Comparison of ENCODE assay signal across 24 cellular contexts in genomic region chr3:160893207-160893606, GRCh38.
DNase-seq lines count a peak whose midpoint lies in the region; ATAC-seq, FAIRE-seq and TF ChIP-seq lines count a peak whose summit lies in the region.
"Had no signal": no experiment of that assay in that cellular context is flagged by ENCODE, and none has a peak within 500 bp of the region (broad histone marks: within the 10 kb centered on the region; RNA-seq: fewer than 3 reads in every experiment).

No MANE protein-coding gene starts in this region.

- dilution Hi-C loops in IMR-90 (cut with HindIII; ENCODE audit: low sequenced_read_pairs, unreplicated experiment) = no loop called here

- H3K9me3 ChIP-seq in HepG2 (ENCODE audit: low read length) (no peaks in the 10 kb centered on the region), right lobe of liver (no peaks in the 10 kb centered on the region), IMR-90 (ENCODE audit: control insufficient read depth, insufficient read depth, low read length) (no peaks in the 10 kb centered on the region), H1 (ENCODE audit: insufficient read depth in 2 of 2, low read depth in 1 of 2, low read length in 1 of 2) (0 out of 4 replicates have a peak, but pooled peaks cover 0 to 2% of the 10 kb centered on the region in 2 experiments)
- H3K9me3 ChIP-seq: Caco-2 had no signal

- H2AFZ ChIP-seq in HepG2 (ENCODE audit: low read length) (no peak overlapping the region), IMR-90 (replicated peaks; ENCODE audit: low read length, poor library complexity) (no peak overlapping the region), H1 (ENCODE audit: low read length) (no peak overlapping the region)

- H2BK5ac ChIP-seq in IMR-90 (ENCODE audit: low read depth, low read length, poor library complexity, severe bottlenecking) (no peak overlapping the region), H1 (ENCODE audit: low read depth, low read length) (no peak overlapping the region)

- H4K20me1 ChIP-seq in HepG2 (ENCODE audit: insufficient read depth, low read length) (no peaks in the 10 kb centered on the region), IMR-90 (ENCODE audit: insufficient read depth, low read length) (no peaks in the 10 kb centered on the region), H1 (replicated peaks in 1 of 2; ENCODE audit: control insufficient read depth in 1 of 2, insufficient read depth in 2 of 2, low read length in 2 of 2) (no peaks in the 10 kb centered on the region)
- H4K20me1 ChIP-seq: BLaER1 treated with 17β-estradiol and CSF1 and Interleukin-3, amounts not matched to agents 10 nM and 100 nM had no signal

- no peak overlapping the region for H3K14ac ChIP-seq in IMR-90 (replicated peaks; ENCODE audit: low read depth, low read length)
- H3K14ac ChIP-seq in H1 (ENCODE audit: insufficient read length) = no peak overlapping the region

- no TSS peak for BruUV-seq in HepG2 (replicated peaks; lab: Mats Ljungman, UMichigan)
- no TSS peak for BruUV-seq in IMR-90 (replicated peaks; lab: Mats Ljungman, UMichigan)

- H3K18ac ChIP-seq in IMR-90 (ENCODE audit: low read depth, low read length) = no peak overlapping the region
- no peak overlapping the region for H3K18ac ChIP-seq in H1 (ENCODE audit: extremely low read depth, low read length)

- no peak overlapping the region for H3K23ac ChIP-seq in IMR-90 (ENCODE audit: low read depth, low read length)
- H3K23ac ChIP-seq in H1 (ENCODE audit: insufficient read length) = no peak overlapping the region

- H2AK9ac ChIP-seq in IMR-90 (replicated peaks; ENCODE audit: low read depth, low read length, poor library complexity) = no peak overlapping the region

- no peak overlapping the region for H4K8ac ChIP-seq in IMR-90 (ENCODE audit: low read depth in 2 of 2, low read length in 2 of 2)
- H4K8ac ChIP-seq in H1 (ENCODE audit: extremely low read depth, insufficient read depth, low read length) = no peak overlapping the region

- H2BK15ac ChIP-seq in IMR-90 (ENCODE audit: low read depth, low read length) = no peak overlapping the region
- H2BK15ac ChIP-seq in H1 (ENCODE audit: low read length) = no peak overlapping the region

- H2BK120ac ChIP-seq in IMR-90 (ENCODE audit: low read depth, low read length) (no peak overlapping the region), H1 (replicated peaks; ENCODE audit: low read depth, low read length) (no peak overlapping the region)

- H2BK20ac ChIP-seq in IMR-90 (ENCODE audit: low read depth, low read length) = no peak overlapping the region
- no peak overlapping the region for H2BK20ac ChIP-seq in H1 (ENCODE audit: low read length)

- H2AK5ac ChIP-seq in IMR-90 (ENCODE audit: low read depth, low read length) (no peak overlapping the region), H1 (ENCODE audit: low read depth, low read length) (no peak overlapping the region)

- H3K36me3 ChIP-seq in HepG2 (replicated peaks in 1 of 2; ENCODE audit: control insufficient read depth in 1 of 2, insufficient read depth in 2 of 2, low read length in 2 of 2) (no peaks in the 10 kb centered on the region), right lobe of liver (no peaks in the 10 kb centered on the region), IMR-90 (ENCODE audit: control insufficient read depth, insufficient read depth, low read length) (no peaks in the 10 kb centered on the region), H1 (ENCODE audit: control insufficient read depth in 2 of 4, insufficient read depth in 4 of 4, low read length in 3 of 4) (no peaks in the 10 kb centered on the region)
- H3K36me3 ChIP-seq: BLaER1 treated with 17β-estradiol and CSF1 and Interleukin-3, amounts not matched to agents 10 nM and 100 nM had no signal

- H4K5ac ChIP-seq in IMR-90 (ENCODE audit: low read depth, low read length) (no peak overlapping the region), H1 (ENCODE audit: insufficient read length, low read depth, low read length) (no peak overlapping the region)

- H3K9me1 ChIP-seq in IMR-90 (ENCODE audit: insufficient read depth, low read length) = no peaks in the 10 kb centered on the region

- H3K27me3 ChIP-seq in HepG2 (ENCODE audit: control insufficient read depth in 1 of 2, insufficient read depth in 2 of 2, low read length in 2 of 2) (no peaks in the 10 kb centered on the region), right lobe of liver (no peaks in the 10 kb centered on the region), IMR-90 (ENCODE audit: control insufficient read depth, insufficient read depth, low read length) (no peaks in the 10 kb centered on the region), H1 (replicated peaks in 1 of 4; ENCODE audit: control insufficient read depth in 3 of 4, extremely low read depth in 1 of 4, insufficient read depth in 3 of 4, low read length in 3 of 4) (no peaks in the 10 kb centered on the region)
- H3K27me3 ChIP-seq: BLaER1 treated with 17β-estradiol and CSF1 and Interleukin-3, amounts not matched to agents 10 nM and 100 nM had no signal

- intact Hi-C loops in HepG2 (cut with micrococcal nuclease; ENCODE audit: unreplicated experiment) = no loop called here
- intact Hi-C loops in right lobe of liver (cut with DNase I) = no loop called here
- intact Hi-C loops in IMR-90 (cut with micrococcal nuclease) = no loop called here

- no peak for DNase-seq in HepG2 (ENCODE audit: low spot score)
- DNase-seq in right lobe of liver = no peak
- DNase-seq in IMR-90 = no peak
- DNase-seq in H1 (ENCODE audit: low read depth in 1 of 2, low spot score in 2 of 2) = no peak
- DNase-seq in T1000 (lab: John Stamatoyannopoulos, UW) = no peak
- no peak for DNase-seq in NCI-H1417 (lab: John Stamatoyannopoulos, UW)
- no peak for DNase-seq in G401 (ENCODE audit: low spot score)
- DNase-seq: ACHN; Caco-2; CD4-positive, alpha-beta memory T cell; DMS153; KBM-7; MV-4-11; NCI-H1105 treated with DMSO at 0.1 percent for 48 hours; NCI-H187 treated with DMSO at 0.1 percent for 48 hours; NCI-H2107; NCI-H2227 treated with DMSO at 0.1 percent for 48 hours; NCI-H510A treated with DMSO at 0.1 percent for 48 hours; NCI-H82; SW 1271; T-helper 17 cell had no signal

- FAIRE-seq in HepG2 (lab: Jason Lieb, UNC) = no peak
- no peak for FAIRE-seq in H1 (lab: Jason Lieb, UNC)
- FAIRE-seq: GM12892 had no signal

- TF ChIP-seq POLR2A in HepG2 (IDR thresholded peaks at IDR 0.05; ENCODE audit: insufficient read depth in 1 of 2, low read depth in 2 of 2, low read length in 2 of 2) = no peak
- no peak for TF ChIP-seq POLR2A in right lobe of liver (IDR thresholded peaks at IDR 0.05)
- no peak for TF ChIP-seq POLR2A in IMR-90 (IDR thresholded peaks at IDR 0.05; ENCODE audit: low read depth, low read length)
- no peak for TF ChIP-seq POLR2A in H1 (IDR thresholded peaks at IDR 0.05; ENCODE audit: control extremely low read depth in 1 of 2, low read depth in 2 of 2, low read length in 2 of 2)

- no peak overlapping the region for H2BK12ac ChIP-seq in H1 (ENCODE audit: low read depth, low read length)

- no peak overlapping the region for H4K91ac ChIP-seq in IMR-90 (ENCODE audit: insufficient read depth, low read depth, low read length)
- H4K91ac ChIP-seq in H1 (replicated peaks; ENCODE audit: insufficient read length, low read length) = no peak overlapping the region

- POLR2A ChIA-PET in HepG2 (lab: Yijun Ruan, JAX) (no interaction called here), IMR-90 (lab: Charles Lee; ENCODE audit: unreplicated experiment) (no interaction called here), H1 (lab: Charles Lee; ENCODE audit: partially characterized antibody) (no interaction called here)

- CTCF ChIA-PET in HepG2 (lab: Yijun Ruan, JAX; ENCODE audit: low intra/inter-chr PET ratio, low total read pairs) = no interaction called here
- CTCF ChIA-PET in IMR-90 (lab: Yijun Ruan, JAX) = interaction anchor here (0.6 kb wide), 1 partner anchor 542 kb away, joined by 10 read pairs; no protein-coding TSS in a partner anchor
- CTCF ChIA-PET in H1 (lab: Charles Lee; ENCODE audit: partially characterized antibody) = interaction anchor here (1.2 kb wide), 1 partner anchor 16 kb away, joined by 5 read pairs; no protein-coding TSS in a partner anchor

- no peaks in the 10 kb centered on the region for H3K23me2 ChIP-seq in H1 (ENCODE audit: low read depth, low read length)

- H3K56ac ChIP-seq in IMR-90 (ENCODE audit: extremely low read depth, insufficient read depth, low read length) (no peak overlapping the region), H1 (replicated peaks; ENCODE audit: insufficient read length, low read depth, low read length) (no peak overlapping the region)

- H3K27ac ChIP-seq in HepG2 (ENCODE audit: extremely low read length, insufficient read depth, low read length) (no peak overlapping the region), right lobe of liver (no peak overlapping the region), IMR-90 (ENCODE audit: insufficient read depth, low read length) (no peak overlapping the region), H1 (ENCODE audit: low read depth, low read length) (no peak overlapping the region)
- H3K27ac ChIP-seq: BLaER1 treated with 17β-estradiol and CSF1 and Interleukin-3, amounts not matched to agents 10 nM and 100 nM had no signal

- no peak for TF ChIP-seq CTCF in HepG2 (CRISPR knock-in tag; IDR thresholded peaks at IDR 0.05)
- no peak for TF ChIP-seq CTCF in right lobe of liver (IDR thresholded peaks at IDR 0.05)
- no peak for TF ChIP-seq CTCF in IMR-90 (conservative IDR thresholded peaks at IDR 0.05; ENCODE audit: low read depth, low read length)
- no peak for TF ChIP-seq CTCF in H1 (IDR thresholded peaks at IDR 0.05; ENCODE audit: control extremely low read depth in 1 of 3, insufficient read depth in 1 of 3, low read depth in 1 of 3, low read length in 3 of 3)

- no peak overlapping the region for H3K4me3 ChIP-seq in HepG2 (replicated peaks in 1 of 3; ENCODE audit: insufficient read depth in 1 of 3, low read depth in 2 of 3, low read length in 3 of 3)
- H3K4me3 ChIP-seq in right lobe of liver = no peak overlapping the region
- no peak overlapping the region for H3K4me3 ChIP-seq in IMR-90 (ENCODE audit: insufficient read depth, low read depth, low read length)
- H3K4me3 ChIP-seq in H1 (ENCODE audit: extremely low read depth in 1 of 4, insufficient read depth in 2 of 4, low read depth in 3 of 4, low read length in 4 of 4) = peak overlapping the region in 1 of 4 experiments; percentile 1; a peak in 1 of 8 replicates
- H3K4me3 ChIP-seq: BLaER1 treated with 17β-estradiol and CSF1 and Interleukin-3, amounts not matched to agents 10 nM and 100 nM had no signal

- H3K4me2 ChIP-seq in HepG2 (ENCODE audit: low read depth, low read length) = no peak overlapping the region
- no peak overlapping the region for H3K4me2 ChIP-seq in IMR-90 (ENCODE audit: low read depth, low read length)
- H3K4me2 ChIP-seq in H1 (ENCODE audit: insufficient read depth in 1 of 2, low read depth in 2 of 2, low read length in 2 of 2) = 0 out of 4 replicates have a peak overlapping the region, but pooled peaks of 1 of the 2 experiments have one; percentile 27

- H3K4me1 ChIP-seq in HepG2 (ENCODE audit: insufficient read depth, low read length) (no peaks in the 10 kb centered on the region), right lobe of liver (no peaks in the 10 kb centered on the region), IMR-90 (ENCODE audit: control insufficient read depth, insufficient read depth, low read length) (no peaks in the 10 kb centered on the region), H1 (replicated peaks in 1 of 4; ENCODE audit: control insufficient read depth in 3 of 4, insufficient read depth in 4 of 4, low read length in 3 of 4) (peaks cover 0 to 8% (median 2%) of the 10 kb centered on the region in 4 experiments; a peak in 3 of 7 replicates)
- H3K4me1 ChIP-seq: Caco-2 had no signal

- in situ Hi-C loops in HepG2 (cut with HindIII; ENCODE audit: extremely low pct_ligation_motif_present, low pct_unique_long_range_greater_than_20kb) = no loop called here
- in situ Hi-C loops in IMR-90 (cut with MboI; ENCODE audit: low sequenced_read_pairs) = no loop called here
- in situ Hi-C loops in G401 (cut with HindIII; ENCODE audit: low sequenced_read_pairs) = no loop called here

- no peaks in the 10 kb centered on the region for H3K79me2 ChIP-seq in HepG2 (ENCODE audit: insufficient read depth, low read length)
- no peaks in the 10 kb centered on the region for H3K79me2 ChIP-seq in H1 (ENCODE audit: control insufficient read depth in 1 of 2, insufficient read depth in 2 of 2, low read length in 2 of 2)

- no peak overlapping the region for H3K9ac ChIP-seq in HepG2 (ENCODE audit: insufficient read depth, low read depth, low read length)
- no peak overlapping the region for H3K9ac ChIP-seq in IMR-90 (ENCODE audit: low read depth, low read length)
- no peak overlapping the region for H3K9ac ChIP-seq in H1 (replicated peaks in 1 of 4; ENCODE audit: extremely low read depth in 1 of 4, low read depth in 3 of 4, low read length in 3 of 4)
- H3K9ac ChIP-seq: BLaER1 treated with 17β-estradiol and CSF1 and Interleukin-3, amounts not matched to agents 10 nM and 100 nM had no signal

- no peak for ATAC-seq in HepG2
- no peak for ATAC-seq in right lobe of liver
- ATAC-seq in IMR-90 (ENCODE audit: low read depth) = no peak
- ATAC-seq: Right ventricle myocardium inferior, T-helper 17 cell had no signal

- TF ChIP-seq EP300 in HepG2 (IDR thresholded peaks at IDR 0.05; ENCODE audit: low read depth in 2 of 2, low read length in 2 of 2) = no peak
- no peak for TF ChIP-seq EP300 in HepG2 (CRISPR knock-in tag; IDR thresholded peaks at IDR 0.05; ENCODE audit: borderline replicate concordance)
- TF ChIP-seq EP300 in H1 (IDR thresholded peaks at IDR 0.05; ENCODE audit: borderline replicate concordance in 1 of 2, low read depth in 2 of 2, low read length in 2 of 2) = no peak

- H3K4ac ChIP-seq in IMR-90 (ENCODE audit: low read depth, low read length) (no peak overlapping the region), H1 (replicated peaks; ENCODE audit: insufficient read length, low read depth, low read length) (no peak overlapping the region)

- no peak for TF ChIP-seq RAD21 in HepG2 (CRISPR knock-in tag; IDR thresholded peaks at IDR 0.05)
- no peak for TF ChIP-seq RAD21 in IMR-90 (IDR thresholded peaks at IDR 0.05; ENCODE audit: low read length)
- TF ChIP-seq RAD21 in H1 (IDR thresholded peaks at IDR 0.05 in 1 of 2, conservative IDR thresholded peaks at IDR 0.05 in 1 of 2; ENCODE audit: low read depth in 2 of 2, low read length in 2 of 2) = no peak

- H3K79me1 ChIP-seq in IMR-90 (ENCODE audit: low read depth in 1 of 2, low read length in 2 of 2) (no peaks in the 10 kb centered on the region), H1 (ENCODE audit: low read depth, low read length) (no peaks in the 10 kb centered on the region)

Comparison
In these comparisons a context has a peak if more than half of its experiments do, and no peak if none do; other contexts are left out.
1. Of the 41 proteins assayed by ChIP-seq in both HepG2 and H1: peak only in HepG2: none; only in H1: none; in both: MAFK; in neither: 40.